In genomic region chr3:78517932-78518331, GRCh38 we compare ENCODE assay signal across 1 cellular context.
TF ChIP-seq lines count a peak whose summit lies in the region.

No MANE protein-coding gene starts in this region.

TF ChIP-seq in WTC11, 78 proteins besides CTCF, POLR2A, EP300 and RAD21 (continued from another document):
- TF ChIP-seq HMGXB4 (CRISPR knock-in tag; IDR thresholded peaks at IDR 0.05): no peak
- no peak for TF ChIP-seq ZNF138 (CRISPR knock-in tag; conservative IDR thresholded peaks at IDR 0.05)
- no peak for TF ChIP-seq MAX (CRISPR knock-in tag; IDR thresholded peaks at IDR 0.05)
- TF ChIP-seq NFYB (CRISPR knock-in tag; conservative IDR thresholded peaks at IDR 0.05; ENCODE audit: low read depth): no peak
- no peak for TF ChIP-seq STAT6 (CRISPR knock-in tag; conservative IDR thresholded peaks at IDR 0.05; ENCODE audit: low read depth)
